8 cellular contexts compared by ENCODE assay signal in genomic region chr19:58475714-58476497, GRCh38. TPM values are rescaled to one million over a fixed set of nuclear protein-coding genes. Genes with fewer than 3 reads are reported as not detected.
DNase-seq lines count a peak whose midpoint lies in the region; FAIRE-seq and TF ChIP-seq lines count a peak whose summit lies in the region.

Gene ZNF446, plus strand, starts transcription at chr19:58476352. Its CDS starts 867 bp downstream, at chr19:58477219.

- H3K9me3 ChIP-seq in SJSA1 (replicated peaks) (no peaks in the 10 kb centered on the region), neuron (ENCODE audit: low read length) (no peaks in the 10 kb centered on the region)

- H3K27me3 Mint-ChIP-seq in activated naive CD4-positive, alpha-beta T cell treated with anti-CD3 and anti-CD28 coated beads for 36 hours (ENCODE audit: low read depth) = no peaks in the 10 kb centered on the region

- H3K27ac Mint-ChIP-seq in activated naive CD4-positive, alpha-beta T cell treated with anti-CD3 and anti-CD28 coated beads for 36 hours = peak within 1 kb of the TSS; percentile 97

- peak within 1 kb of the TSS; percentile 59 for H3K4me3 ChIP-seq in HFF-Myc (replicated peaks; ENCODE audit: low read depth, low read length)
- H3K4me3 ChIP-seq in SJSA1 = peak within 1 kb of the TSS; percentile 50
- H3K4me3 ChIP-seq in neuron (ENCODE audit: low read length) = peak within 1 kb of the TSS; percentile 76

- H3K9me3 Mint-ChIP-seq in activated naive CD4-positive, alpha-beta T cell treated with anti-CD3 and anti-CD28 coated beads for 36 hours = no peaks in the 10 kb centered on the region

- H2AFZ ChIP-seq in neuron (ENCODE audit: low read depth, low read length) = peak within 1 kb of the TSS; percentile 82

- H3K4me3 Mint-ChIP-seq in activated naive CD4-positive, alpha-beta T cell treated with anti-CD3 and anti-CD28 coated beads for 36 hours = peak within 1 kb of the TSS; percentile 94

- no peak for FAIRE-seq in frontal cortex (lab: Jason Lieb, UNC)

- peak within 1 kb of the TSS; percentile 63 for H3K27ac ChIP-seq in SJSA1

- peak; percentile 90 for DNase-seq in GM04503 (ENCODE audit: low read depth)
- DNase-seq in HFF-Myc (ENCODE audit: extremely low read depth, low read depth) = peak; percentile 92
- peak; percentile 98 for DNase-seq in MV-4-11 (lab: John Stamatoyannopoulos, UW)
- peak; percentile 96 to 97 for DNase-seq in SJSA1 (ENCODE audit: low read depth in 1 of 2, low spot score in 2 of 2)
- peak; percentile 97 for DNase-seq in activated naive CD4-positive, alpha-beta T cell treated with anti-CD3 and anti-CD28 coated beads for 36 hours
- peak; percentile 97 to 98 for DNase-seq in frontal cortex (ENCODE audit: low spot score in 2 of 2)
- DNase-seq in stromal cell of bone marrow (ENCODE audit: low read depth) = peak; percentile 96

- H3K36me3 ChIP-seq in SJSA1 = peaks cover 26% of the 10 kb centered on the region
- H3K36me3 ChIP-seq in neuron (ENCODE audit: insufficient read depth, low read length) = peaks cover 39% of the 10 kb centered on the region

- H3K36me3 Mint-ChIP-seq in activated naive CD4-positive, alpha-beta T cell treated with anti-CD3 and anti-CD28 coated beads for 36 hours (ENCODE audit: low read depth) = peaks cover under 1% of the 10 kb centered on the region

- CTCF ChIA-PET in activated naive CD4-positive, alpha-beta T cell treated with anti-CD3 and anti-CD28 coated beads for 36 hours (lab: Charles Lee) = no interaction called here

- H3K27me3 ChIP-seq in SJSA1 (replicated peaks) (no peaks in the 10 kb centered on the region), neuron (ENCODE audit: insufficient read depth, low read length) (no peaks in the 10 kb centered on the region)

- intact Hi-C loops in activated naive CD4-positive, alpha-beta T cell treated with anti-CD3 and anti-CD28 coated beads for 36 hours (cut with micrococcal nuclease) = loop anchor here (1.0 kb wide), 8 partner anchors 10 to 198 kb away; partner anchors contain the start of genes ZBTB45, ZNF132, ZNF324B and ZNF8

- peaks cover 13% of the 10 kb centered on the region for H3K4me1 Mint-ChIP-seq in activated naive CD4-positive, alpha-beta T cell treated with anti-CD3 and anti-CD28 coated beads for 36 hours (ENCODE audit: low read depth)

- no peak for TF ChIP-seq CTCF in HFF-Myc (IDR thresholded peaks at IDR 0.05; ENCODE audit: low read depth, low read length, missing control alignments)

- H3K4me1 ChIP-seq in SJSA1 (replicated peaks) (peaks cover 30% of the 10 kb centered on the region), neuron (ENCODE audit: insufficient read depth, low read length) (peaks cover 16% of the 10 kb centered on the region)

RNA-seq across cellular contexts. Expression of gene ZNF446, which starts in this region (rescaled TPM):
- total RNA-seq in SJSA1 (2014; rRNA removed; shearing (Covaris generic)) = 5.1 TPM in 2 replicates
- total RNA-seq in activated naive CD4-positive, alpha-beta T cell treated with anti-CD3 and anti-CD28 coated beads for 36 hours = 1 to 10 TPM; 2.6 to 2.9 TPM
- 8.6 TPM for total RNA-seq in frontal cortex

Comparison
In these comparisons a context has a peak if more than half of its experiments do, and no peak if none do; other contexts are left out.
1. Peak in every context shown above with its lines: DNase-seq, H3K4me3 ChIP-seq and H3K27ac ChIP-seq.